ENCODE assay signal across 8 cellular contexts in genomic region chr18:79680891-79681339, GRCh38. TPM values are rescaled to one million over a fixed set of nuclear protein-coding genes. Genes with fewer than 3 reads are reported as not detected.
DNase-seq lines count a peak whose midpoint lies in the region; TF ChIP-seq lines count a peak whose summit lies in the region.

No MANE protein-coding gene starts in this region.

- peaks cover 31% of the 10 kb centered on the region for H3K36me3 Mint-ChIP-seq in activated CD4-positive, alpha-beta memory T cell treated with anti-CD3 and anti-CD28 coated beads for 36 hours

- peak overlapping the region in 16 of 21 experiments; percentile 27 to 100 (median 98) for H3K27ac ChIP-seq in skin epidermis

- H3K27ac Mint-ChIP-seq in activated CD4-positive, alpha-beta memory T cell treated with anti-CD3 and anti-CD28 coated beads for 36 hours: peak overlapping the region; percentile 91

- H3K27me3 Mint-ChIP-seq in activated CD4-positive, alpha-beta memory T cell treated with anti-CD3 and anti-CD28 coated beads for 36 hours: no peaks in the 10 kb centered on the region

- CTCF ChIA-PET in activated CD4-positive, alpha-beta memory T cell treated with anti-CD3 and anti-CD28 coated beads for 36 hours (lab: Charles Lee): no interaction called here

- intact Hi-C loops in activated CD4-positive, alpha-beta memory T cell treated with anti-CD3 and anti-CD28 coated beads for 36 hours (cut with micrococcal nuclease): loop anchor here (10.0 kb wide), 1 partner anchor 474 kb away; no protein-coding TSS in a partner anchor

- DNase-seq in HFF-Myc (ENCODE audit: extremely low read depth, low read depth) (no peak), NCI-H1417 treated with DMSO at 0.1 percent for 48 hours (lab: John Stamatoyannopoulos, UW) (no peak), EL (no peak), NCI-H187 (lab: John Stamatoyannopoulos, UW) (no peak)
- no peak for DNase-seq in activated CD4-positive, alpha-beta memory T cell treated with anti-CD3 and anti-CD28 coated beads for 36 hours
- no peak for DNase-seq in activated CD4-positive, alpha-beta T cell treated with anti-CD3 and anti-CD28 coated beads, Interleukin-2, amount 50 U/mL, for 48 hours

- no peaks in the 10 kb centered on the region for H3K9me3 Mint-ChIP-seq in activated CD4-positive, alpha-beta memory T cell treated with anti-CD3 and anti-CD28 coated beads for 36 hours

- H3K4me3 ChIP-seq in HFF-Myc (replicated peaks; ENCODE audit: low read depth, low read length) (peak overlapping the region; percentile 58), iPS-11a (ENCODE audit: low read depth, low read length) (peak overlapping the region; percentile 93), skin epidermis (peak overlapping the region; percentile 49 to 99 (median 96))

- no peak for TF ChIP-seq CTCF in HFF-Myc (IDR thresholded peaks at IDR 0.05; ENCODE audit: low read depth, low read length, missing control alignments)

- POLR2A ChIA-PET in activated CD4-positive, alpha-beta memory T cell treated with anti-CD3 and anti-CD28 coated beads for 36 hours (lab: Charles Lee): interaction anchor here (1.0 to 1.5 kb wide), 2 partner anchors 158 to 288 kb away, joined by 4 to 7 read pairs; no protein-coding TSS in a partner anchor

- peaks cover 78% of the 10 kb centered on the region for H3K4me1 Mint-ChIP-seq in activated CD4-positive, alpha-beta memory T cell treated with anti-CD3 and anti-CD28 coated beads for 36 hours (ENCODE audit: low read depth)

- H3K4me3 Mint-ChIP-seq in activated CD4-positive, alpha-beta memory T cell treated with anti-CD3 and anti-CD28 coated beads for 36 hours: peak overlapping the region; percentile 88

RNA-seq across cellular contexts. Expression of gene CTDP1, which starts 1.3 kb away (rescaled TPM):
- 10 to 100 TPM; 35.4 to 36.0 TPM for total RNA-seq in activated CD4-positive, alpha-beta memory T cell treated with anti-CD3 and anti-CD28 coated beads for 36 hours
